Comparison of ENCODE assay signal across 8 cellular contexts in genomic region chr14:93062013-93062412, GRCh38. TPM values are rescaled to one million over a fixed set of nuclear protein-coding genes. Genes with fewer than 3 reads are reported as not detected.
DNase-seq lines count a peak whose midpoint lies in the region; ATAC-seq, FAIRE-seq and TF ChIP-seq lines count a peak whose summit lies in the region.
"Not testable (repeated sequence)": the region's sequence is repeated elsewhere in the genome, so short reads cannot be mapped to it uniquely, and the experiment has no call there.

No MANE protein-coding gene starts in this region.

- intact Hi-C loops in CD8-positive, alpha-beta T cell (cut with DNase I, micrococcal nuclease); activated B cell treated with CpG ODN at 0.5 μM for 24 hours (cut with micrococcal nuclease); uterus (cut with DNase I; ENCODE audit: low total_unique reads): not testable (repeated sequence)

- peaks cover 64% of the 10 kb centered on the region for H3K4me1 ChIP-seq in CD8-positive, alpha-beta T cell (ENCODE audit: insufficient read depth, low read length)
- H3K4me1 ChIP-seq in H1 (replicated peaks in 1 of 4; ENCODE audit: control insufficient read depth in 3 of 4, insufficient read depth in 4 of 4, low read length in 3 of 4): peaks cover 4 to 23% (median 10%) of the 10 kb centered on the region in 4 experiments; a peak in 6 of 7 replicates
- H3K4me1 ChIP-seq in muscle layer of colon (ENCODE audit: insufficient read depth, low read length): peaks cover 70% of the 10 kb centered on the region
- peaks cover 22 to 29% of the 10 kb centered on the region in 2 experiments for H3K4me1 ChIP-seq in neutrophil (ENCODE audit: control insufficient read depth in 1 of 2, insufficient read depth in 1 of 2, low read depth in 1 of 2, low read length in 1 of 2)
- peaks cover 14 to 21% of the 10 kb centered on the region in 2 donors for H3K4me1 ChIP-seq in uterus

- H3K4me1 Mint-ChIP-seq in CD8-positive, alpha-beta T cell (ENCODE audit: low read depth): peaks cover 75% of the 10 kb centered on the region
- H3K4me1 Mint-ChIP-seq in activated B cell treated with CpG ODN at 0.5 μM for 24 hours: peaks cover 56% of the 10 kb centered on the region
- peaks cover 35% of the 10 kb centered on the region for H3K4me1 Mint-ChIP-seq in activated T-helper 17 cell treated with anti-CD3 and anti-CD28 coated beads, Interleukin-2, amount 50 U/mL, for 72 hours
- peaks cover 80% of the 10 kb centered on the region for H3K4me1 Mint-ChIP-seq in stimulated activated memory B cell treated with anti-CD40 and anti-IgM and Interleukin-4, amounts not matched to agents 10 μg/mL and 1 μg/mL and 100 μg/mL, for 72 hours

- not testable (repeated sequence) for H3K18ac ChIP-seq in H1 (ENCODE audit: extremely low read depth, low read length)

- H4K20me1 ChIP-seq in H1 (replicated peaks in 1 of 2; ENCODE audit: control insufficient read depth in 1 of 2, insufficient read depth in 2 of 2, low read length in 2 of 2): not testable (repeated sequence)

- not testable (repeated sequence) for TF ChIP-seq EP300 in H1 (IDR thresholded peaks at IDR 0.05; ENCODE audit: borderline replicate concordance in 1 of 2, low read depth in 2 of 2, low read length in 2 of 2)

- H3K9me3 Mint-ChIP-seq in CD8-positive, alpha-beta T cell; activated B cell treated with CpG ODN at 0.5 μM for 24 hours; activated T-helper 17 cell treated with anti-CD3 and anti-CD28 coated beads, Interleukin-2, amount 50 U/mL, for 72 hours; stimulated activated memory B cell treated with anti-CD40 and anti-IgM and Interleukin-4, amounts not matched to agents 10 μg/mL and 1 μg/mL and 100 μg/mL, for 72 hours: not testable (repeated sequence)

- TF ChIP-seq RAD21 in H1 (IDR thresholded peaks at IDR 0.05 in 1 of 2, conservative IDR thresholded peaks at IDR 0.05 in 1 of 2; ENCODE audit: low read depth in 2 of 2, low read length in 2 of 2): not testable (repeated sequence)

- not testable (repeated sequence) for H2AK5ac ChIP-seq in H1 (ENCODE audit: low read depth, low read length)

- 0 out of 2 replicates have a peak overlapping the region, but pooled peaks have one; percentile 36 for H4K8ac ChIP-seq in H1 (ENCODE audit: extremely low read depth, insufficient read depth, low read length)

- 86% methylated on average over 12 of the region's 12 CpGs; no CpG with 5 or more reads in 1 of the 2 experiments for WGBS in H1 (ENCODE audit: extremely low coverage in 1 of 2, insufficient coverage in 1 of 2, insufficient read length in 1 of 2, insufficient replicate concordance in 2 of 2, low coverage in 1 of 2, low lambda C conversion rate in 2 of 2, missing lambda C conversion rate in 1 of 2), 2 experiments

- H3K56ac ChIP-seq in H1 (replicated peaks; ENCODE audit: insufficient read length, low read depth, low read length): not testable (repeated sequence)

- H3K23me2 ChIP-seq in H1 (ENCODE audit: low read depth, low read length): not testable (repeated sequence)

- TF ChIP-seq CTCF in CD8-positive, alpha-beta T cell (IDR thresholded peaks at IDR 0.05); activated B cell treated with CpG ODN at 0.5 μM for 24 hours (IDR thresholded peaks at IDR 0.05); H1 (IDR thresholded peaks at IDR 0.05; ENCODE audit: control extremely low read depth in 1 of 3, insufficient read depth in 1 of 3, low read depth in 1 of 3, low read length in 3 of 3); neutrophil (IDR thresholded peaks at IDR 0.05); uterus (IDR thresholded peaks at IDR 0.05): not testable (repeated sequence)

- not testable (repeated sequence) for H3K9ac ChIP-seq in H1 (replicated peaks in 1 of 4; ENCODE audit: extremely low read depth in 1 of 4, low read depth in 3 of 4, low read length in 3 of 4); muscle layer of colon (ENCODE audit: low read length)

- H2BK15ac ChIP-seq in H1 (ENCODE audit: low read length): not testable (repeated sequence)

- peak overlapping the region; percentile 69 for H3K27ac Mint-ChIP-seq in CD8-positive, alpha-beta T cell
- peak overlapping the region; percentile 7 for H3K27ac Mint-ChIP-seq in activated B cell treated with CpG ODN at 0.5 μM for 24 hours
- peak overlapping the region; percentile 44 for H3K27ac Mint-ChIP-seq in activated T-helper 17 cell treated with anti-CD3 and anti-CD28 coated beads, Interleukin-2, amount 50 U/mL, for 72 hours
- peak overlapping the region; percentile 84 for H3K27ac Mint-ChIP-seq in stimulated activated memory B cell treated with anti-CD40 and anti-IgM and Interleukin-4, amounts not matched to agents 10 μg/mL and 1 μg/mL and 100 μg/mL, for 72 hours

- H3K9me3 ChIP-seq in CD8-positive, alpha-beta T cell (ENCODE audit: low read length); H1 (ENCODE audit: insufficient read depth in 2 of 2, low read depth in 1 of 2, low read length in 1 of 2); muscle layer of colon (ENCODE audit: low read length); neutrophil; uterus: not testable (repeated sequence)

- not testable (repeated sequence) for H3K27ac ChIP-seq in CD8-positive, alpha-beta T cell (ENCODE audit: low read depth, low read length); H1 (ENCODE audit: low read depth, low read length)
- H3K27ac ChIP-seq in muscle layer of colon (ENCODE audit: low read depth, low read length) (peak overlapping the region; percentile 7), neutrophil (peak overlapping the region; percentile 78), uterus (peak overlapping the region; percentile 57 to 77)

- not testable (repeated sequence) for H2AFZ ChIP-seq in H1 (ENCODE audit: low read length)

- H2BK12ac ChIP-seq in H1 (ENCODE audit: low read depth, low read length): 0 out of 2 replicates have a peak overlapping the region, but pooled peaks have one; percentile 27

- not testable (repeated sequence) for H3K14ac ChIP-seq in H1 (ENCODE audit: insufficient read length)

- not testable (repeated sequence) for H3K27me3 ChIP-seq in CD8-positive, alpha-beta T cell (ENCODE audit: insufficient read depth, low read length); H1 (replicated peaks in 1 of 4; ENCODE audit: control insufficient read depth in 3 of 4, extremely low read depth in 1 of 4, insufficient read depth in 3 of 4, low read length in 3 of 4); muscle layer of colon (ENCODE audit: control insufficient read depth in 1 of 2, insufficient read depth in 2 of 2, low read length in 2 of 2); neutrophil; uterus

- not testable (repeated sequence) for DNase-seq in CD8-positive, alpha-beta T cell; activated B cell treated with CpG ODN at 0.5 μM for 24 hours; H1 (ENCODE audit: low read depth in 1 of 2, low spot score in 2 of 2); uterus

- CTCF ChIA-PET in CD8-positive, alpha-beta T cell (lab: Charles Lee): interaction anchor here (0.7 to 8.0 kb wide), 2 partner anchors 52 to 65 kb away, joined by 3 to 65 read pairs; partner anchors contain the start of gene ITPK1
- CTCF ChIA-PET in activated B cell treated with CpG ODN at 0.5 μM for 24 hours (lab: Charles Lee): not testable (repeated sequence)
- CTCF ChIA-PET in H1 (lab: Charles Lee; ENCODE audit: partially characterized antibody): interaction anchor here (1.1 to 2.7 kb wide), 3 partner anchors 28 to 51 kb away, joined by 3 to 16 read pairs (median 6); no protein-coding TSS in a partner anchor

- ATAC-seq in CD8-positive, alpha-beta T cell; activated B cell treated with CpG ODN at 0.5 μM for 24 hours (ENCODE audit: low read depth); activated T-helper 17 cell treated with anti-CD3 and anti-CD28 coated beads, Interleukin-2, amount 50 U/mL, for 72 hours (replicated peaks); stimulated activated memory B cell treated with anti-CD40 and anti-IgM and Interleukin-4, amounts not matched to agents 10 μg/mL and 1 μg/mL and 100 μg/mL, for 72 hours: not testable (repeated sequence)

- H3K36me3 ChIP-seq in CD8-positive, alpha-beta T cell (ENCODE audit: insufficient read depth, low read length); H1 (ENCODE audit: control insufficient read depth in 2 of 4, insufficient read depth in 4 of 4, low read length in 3 of 4); muscle layer of colon (ENCODE audit: insufficient read depth, low read length); neutrophil; uterus: not testable (repeated sequence)

- not testable (repeated sequence) for H4K5ac ChIP-seq in H1 (ENCODE audit: insufficient read length, low read depth, low read length)

- POLR2A ChIA-PET in CD8-positive, alpha-beta T cell (lab: Charles Lee): not testable (repeated sequence)
- POLR2A ChIA-PET in activated B cell treated with CpG ODN at 0.5 μM for 24 hours (lab: Charles Lee): interaction anchor here (1.4 kb wide), 1 partner anchor 54 kb away, joined by 3 read pairs; no protein-coding TSS in a partner anchor
- POLR2A ChIA-PET in H1 (lab: Charles Lee; ENCODE audit: partially characterized antibody): interaction anchor here (1.4 kb wide), 1 partner anchor 10 kb away, joined by 4 read pairs; no protein-coding TSS in a partner anchor

- not testable (repeated sequence) for H3K4me2 ChIP-seq in H1 (ENCODE audit: insufficient read depth in 1 of 2, low read depth in 2 of 2, low read length in 2 of 2)

- H3K79me2 ChIP-seq in H1 (ENCODE audit: control insufficient read depth in 1 of 2, insufficient read depth in 2 of 2, low read length in 2 of 2): peaks cover 0 to 37% of the 10 kb centered on the region in 2 experiments; a peak in 2 of 4 replicates

- peaks cover 16% of the 10 kb centered on the region for H3K79me1 ChIP-seq in H1 (ENCODE audit: low read depth, low read length)

- not testable (repeated sequence) for TF ChIP-seq POLR2A in H1 (IDR thresholded peaks at IDR 0.05; ENCODE audit: control extremely low read depth in 1 of 2, low read depth in 2 of 2, low read length in 2 of 2); uterus (IDR thresholded peaks at IDR 0.05)

- H3K4me3 Mint-ChIP-seq in CD8-positive, alpha-beta T cell; activated B cell treated with CpG ODN at 0.5 μM for 24 hours; activated T-helper 17 cell treated with anti-CD3 and anti-CD28 coated beads, Interleukin-2, amount 50 U/mL, for 72 hours; stimulated activated memory B cell treated with anti-CD40 and anti-IgM and Interleukin-4, amounts not matched to agents 10 μg/mL and 1 μg/mL and 100 μg/mL, for 72 hours: not testable (repeated sequence)

- H3K36me3 Mint-ChIP-seq in CD8-positive, alpha-beta T cell; activated B cell treated with CpG ODN at 0.5 μM for 24 hours (ENCODE audit: low read depth); activated T-helper 17 cell treated with anti-CD3 and anti-CD28 coated beads, Interleukin-2, amount 50 U/mL, for 72 hours (ENCODE audit: low read depth): not testable (repeated sequence)
- peaks cover 18% of the 10 kb centered on the region for H3K36me3 Mint-ChIP-seq in stimulated activated memory B cell treated with anti-CD40 and anti-IgM and Interleukin-4, amounts not matched to agents 10 μg/mL and 1 μg/mL and 100 μg/mL, for 72 hours

- H2BK5ac ChIP-seq in H1 (ENCODE audit: low read depth, low read length): not testable (repeated sequence)

- not testable (repeated sequence) for H3K27me3 Mint-ChIP-seq in CD8-positive, alpha-beta T cell (ENCODE audit: low read depth); activated B cell treated with CpG ODN at 0.5 μM for 24 hours; activated T-helper 17 cell treated with anti-CD3 and anti-CD28 coated beads, Interleukin-2, amount 50 U/mL, for 72 hours; stimulated activated memory B cell treated with anti-CD40 and anti-IgM and Interleukin-4, amounts not matched to agents 10 μg/mL and 1 μg/mL and 100 μg/mL, for 72 hours

- H3K23ac ChIP-seq in H1 (ENCODE audit: insufficient read length): not testable (repeated sequence)

- FAIRE-seq in H1 (lab: Jason Lieb, UNC): not testable (repeated sequence)

- not testable (repeated sequence) for H4K91ac ChIP-seq in H1 (replicated peaks; ENCODE audit: insufficient read length, low read length)

- not testable (repeated sequence) for H2BK120ac ChIP-seq in H1 (replicated peaks; ENCODE audit: low read depth, low read length)

- H3K4ac ChIP-seq in H1 (replicated peaks; ENCODE audit: insufficient read length, low read depth, low read length): not testable (repeated sequence)

- not testable (repeated sequence) for H2BK20ac ChIP-seq in H1 (ENCODE audit: low read length)

- not testable (repeated sequence) for H3K4me3 ChIP-seq in CD8-positive, alpha-beta T cell (ENCODE audit: low read depth, low read length); H1 (ENCODE audit: extremely low read depth in 1 of 4, insufficient read depth in 2 of 4, low read depth in 3 of 4, low read length in 4 of 4); muscle layer of colon (ENCODE audit: low read depth in 1 of 2, low read length in 2 of 2); neutrophil (ENCODE audit: low read depth in 1 of 2, low read length in 1 of 2); uterus

RNA-seq across cellular contexts. Expression of gene ITPK1, which starts 53.7 kb away (rescaled TPM):
- total RNA-seq in CD8-positive, alpha-beta T cell: 10 to 100 TPM; 24.9 to 27.9 TPM
- 43.0 and 50.4 TPM in 2 replicates for total RNA-seq in activated B cell treated with CpG ODN at 0.5 μM for 24 hours
- 10 to 100 TPM; 32.1 to 48.9 TPM for total RNA-seq in activated T-helper 17 cell treated with anti-CD3 and anti-CD28 coated beads, Interleukin-2, amount 50 U/mL, for 72 hours
- 143 and 148 TPM in 2 replicates for total RNA-seq in H1 (2021; fragmentation: NEBNext Ultra II Directional; extraction: Animal tissue kit (Norgen Biotek cat#: 25700))
- 108 and 114 TPM in 2 replicates for polyA plus RNA-seq in H1 (2011; rRNA removed)
- polyA plus RNA-seq in H1 (2011; cell fraction: cytosol; rRNA removed): 87.6 TPM
- polyA plus RNA-seq in H1 (2011; cell fraction: nucleus; rRNA removed): 123 TPM
- 86.3 to 118 TPM (median 110 TPM) in 4 replicates for polyA plus RNA-seq in H1 (2012, experiment 1 of 2)
- polyA plus RNA-seq in H1 (2012, experiment 2 of 2): 103 TPM
- 62.3 TPM for polyA plus RNA-seq in H1 (2013, experiment 1 of 2)
- polyA plus RNA-seq in H1 (2013, experiment 2 of 2): 61.5 TPM
- polyA minus RNA-seq in H1 (2011; rRNA and poly(A)+ RNA removed): 278 and 326 TPM in 2 replicates
- 85.3 TPM for polyA minus RNA-seq in H1 (2011; cell fraction: cytosol; rRNA and poly(A)+ RNA removed)
- 55.2 TPM for polyA minus RNA-seq in H1 (2011; cell fraction: nucleus; rRNA and poly(A)+ RNA removed)
- total RNA-seq in uterus: 10 to 100 TPM; 19.7 to 97.7 (median 26.5) TPM

Comparison
In these comparisons a context has a peak if more than half of its experiments do, and no peak if none do; other contexts are left out.
1. H3K27ac Mint-ChIP-seq: peak in every context shown above with its lines; median percentile 84 in stimulated activated memory B cell treated with anti-CD40 and anti-IgM and Interleukin-4, amounts not matched to agents 10 μg/mL and 1 μg/mL and 100 μg/mL, for 72 hours; 69 in CD8-positive, alpha-beta T cell; 44 in activated T-helper 17 cell treated with anti-CD3 and anti-CD28 coated beads, Interleukin-2, amount 50 U/mL, for 72 hours; 7 in activated B cell treated with CpG ODN at 0.5 μM for 24 hours.